ENCODE assay signal across 10 cellular contexts in genomic region chr21:44065428-44065827, GRCh38. TPM values are rescaled to one million over a fixed set of nuclear protein-coding genes. Genes with fewer than 3 reads are reported as not detected.
DNase-seq lines count a peak whose midpoint lies in the region; ATAC-seq and TF ChIP-seq lines count a peak whose summit lies in the region.
"Had no signal": no experiment of that assay in that cellular context is flagged by ENCODE, and none has a peak within 500 bp of the region (broad histone marks: within the 10 kb centered on the region; RNA-seq: fewer than 3 reads in every experiment).

No MANE protein-coding gene starts in this region.

- peaks cover 16% of the 10 kb centered on the region for H3K79me2 ChIP-seq in GM23338 (replicated peaks; ENCODE audit: insufficient read depth)

- no peak overlapping the region for H3K4me3 Mint-ChIP-seq in GM23338
- peak overlapping the region; percentile 53 for H3K4me3 Mint-ChIP-seq in activated CD4-positive, alpha-beta T cell treated with anti-CD3 and anti-CD28 coated beads, Interleukin-2, amount 10 ng/mL, durations not matched to agents 7 days and 5 days

- POLR2A ChIA-PET in activated CD4-positive, alpha-beta T cell treated with anti-CD3 and anti-CD28 coated beads, Interleukin-2, amount 10 ng/mL, durations not matched to agents 7 days and 5 days (lab: Charles Lee): interaction anchor here (0.6 to 1.2 kb wide), 2 partner anchors 18 to 374 kb away, joined by 3 read pairs; no protein-coding TSS in a partner anchor
- POLR2A ChIA-PET in HEK293T (lab: Yijun Ruan, JAX): interaction anchor here (0.7 kb wide), 1 partner anchor 9 kb away, joined by 3 read pairs; no protein-coding TSS in a partner anchor

- no peaks in the 10 kb centered on the region for H3K9me2 ChIP-seq in GM23338 (ENCODE audit: insufficient read depth)

- H3K36me3 Mint-ChIP-seq in GM23338 (ENCODE audit: low read depth): peaks cover 22% of the 10 kb centered on the region
- H3K36me3 Mint-ChIP-seq in activated CD4-positive, alpha-beta T cell treated with anti-CD3 and anti-CD28 coated beads, Interleukin-2, amount 10 ng/mL, durations not matched to agents 7 days and 5 days (ENCODE audit: low read depth): peaks cover 45% of the 10 kb centered on the region

- H3K4me3 ChIP-seq in GM23338: no peak overlapping the region
- H3K4me3 ChIP-seq: ascending aorta, pancreas had no signal

- peak overlapping the region; percentile 23; the same call in 1 of the 2 replicates for H3K27ac Mint-ChIP-seq in GM23338
- H3K27ac Mint-ChIP-seq in activated CD4-positive, alpha-beta T cell treated with anti-CD3 and anti-CD28 coated beads, Interleukin-2, amount 10 ng/mL, durations not matched to agents 7 days and 5 days: peak overlapping the region; percentile 96

- peaks cover 6% of the 10 kb centered on the region for H3K4me1 Mint-ChIP-seq in GM23338
- H3K4me1 Mint-ChIP-seq in activated CD4-positive, alpha-beta T cell treated with anti-CD3 and anti-CD28 coated beads, Interleukin-2, amount 10 ng/mL, durations not matched to agents 7 days and 5 days: peaks cover 40% of the 10 kb centered on the region

- H2AFZ ChIP-seq in GM23338: no peak overlapping the region

- no peaks in the 10 kb centered on the region for H3K9me3 Mint-ChIP-seq in GM23338
- H3K9me3 Mint-ChIP-seq in activated CD4-positive, alpha-beta T cell treated with anti-CD3 and anti-CD28 coated beads, Interleukin-2, amount 10 ng/mL, durations not matched to agents 7 days and 5 days: no peaks in the 10 kb centered on the region

- H4K20me1 ChIP-seq in GM23338 (replicated peaks; ENCODE audit: insufficient read depth): peaks cover 6% of the 10 kb centered on the region

- no peaks in the 10 kb centered on the region for H3K4me1 ChIP-seq in GM23338 (ENCODE audit: insufficient read depth)
- H3K4me1 ChIP-seq: ascending aorta, pancreas had no signal

- 0 out of 2 replicates have a peak overlapping the region, but pooled peaks have one; percentile 55 for H3K27ac ChIP-seq in GM23338 (ENCODE audit: low read depth)
- H3K27ac ChIP-seq: ascending aorta, pancreas had no signal

- H3K36me3 ChIP-seq in GM23338 (ENCODE audit: insufficient read depth): peaks cover 26% of the 10 kb centered on the region

- no peaks in the 10 kb centered on the region for H3K27me3 ChIP-seq in GM23338 (ENCODE audit: insufficient read depth)
- H3K27me3 ChIP-seq: ascending aorta, pancreas had no signal

- intact Hi-C loops in Right ventricle myocardium superior (cut with DNase I): no loop called here

- ATAC-seq in GM23338 (no peak), Right ventricle myocardium superior (ENCODE audit: poor library complexity) (no peak), HG03139 (IDR thresholded peaks at IDR 0.05; ENCODE audit: unreplicated experiment) (no peak)

- CTCF ChIA-PET in activated CD4-positive, alpha-beta T cell treated with anti-CD3 and anti-CD28 coated beads, Interleukin-2, amount 10 ng/mL, durations not matched to agents 7 days and 5 days (lab: Charles Lee): interaction anchor here (0.9 to 4.0 kb wide), 4 partner anchors 13 to 46 kb away, joined by 3 to 17 read pairs (median 3); no protein-coding TSS in a partner anchor
- CTCF ChIA-PET in HEK293T (lab: Yijun Ruan, JAX): no interaction called here

- H3F3A ChIP-seq in GM23338 (replicated peaks; ENCODE audit: low read depth): no peaks in the 10 kb centered on the region

- no peak for DNase-seq in GM23338 (ENCODE audit: low spot score)
- peak; percentile 87 for DNase-seq in activated CD4-positive, alpha-beta T cell treated with anti-CD3 and anti-CD28 coated beads, Interleukin-2, amount 10 ng/mL, durations not matched to agents 7 days and 5 days
- peak; percentile 84 for DNase-seq in effector CD4-positive, alpha-beta T cell
- DNase-seq in stimulated activated CD8-positive, alpha-beta memory T cell treated with anti-CD3 and anti-CD28 coated beads, Interleukin-4, amount 100 ng/mL, for 1 hour (ENCODE audit: low read depth in 2 of 2, low spot score in 1 of 2): peak; percentile 49 to 55
- DNase-seq in Right ventricle myocardium superior: no peak
- no peak for DNase-seq in DMS153 treated with DMSO at 0.1 percent for 48 hours (lab: John Stamatoyannopoulos, UW; ENCODE audit: unreplicated experiment)
- no peak for DNase-seq in HEK293T (ENCODE audit: extremely low spot score)
- DNase-seq: pancreas had no signal

- no peak overlapping the region for H3K4me2 ChIP-seq in GM23338

- no peak for TF ChIP-seq CTCF in GM23338 (conservative IDR thresholded peaks at IDR 0.05; ENCODE audit: low read depth in 2 of 2)

- peaks cover 5% of the 10 kb centered on the region for H3K27me3 Mint-ChIP-seq in GM23338 (ENCODE audit: insufficient read depth, low read depth, poor library complexity)
- H3K27me3 Mint-ChIP-seq in activated CD4-positive, alpha-beta T cell treated with anti-CD3 and anti-CD28 coated beads, Interleukin-2, amount 10 ng/mL, durations not matched to agents 7 days and 5 days: no peaks in the 10 kb centered on the region

TF ChIP-seq in GM23338, 12 proteins besides CTCF, POLR2A, EP300 and RAD21 (continues in another document):
- no peak for TF ChIP-seq ZNF331 (CRISPR knock-in tag; IDR thresholded peaks at IDR 0.05; ENCODE audit: low read depth)
- TF ChIP-seq ZNF114 (CRISPR knock-in tag; IDR thresholded peaks at IDR 0.05): no peak
- TF ChIP-seq EZH2phosphoT487 (IDR thresholded peaks at IDR 0.05; ENCODE audit: unreplicated experiment): no peak
- TF ChIP-seq POLR2AphosphoS5 (IDR thresholded peaks at IDR 0.05; ENCODE audit: low read depth): no peak
- TF ChIP-seq CREB1 (CRISPR knock-in tag; IDR thresholded peaks at IDR 0.05; ENCODE audit: low read depth): no peak
- no peak for TF ChIP-seq JUNB (IDR thresholded peaks at IDR 0.05; ENCODE audit: unreplicated experiment)
- no peak for TF ChIP-seq EZH2 (IDR thresholded peaks at IDR 0.05; ENCODE audit: low read depth, unreplicated experiment)

TF ChIP-seq in HEK293T, 16 proteins besides CTCF, POLR2A, EP300 and RAD21:
- TF ChIP-seq FOXK2 (IDR thresholded peaks at IDR 0.05): no peak
- TF ChIP-seq SUZ12 (IDR thresholded peaks at IDR 0.05): no peak
- no peak for TF ChIP-seq FOXA1 (IDR thresholded peaks at IDR 0.05)
- TF ChIP-seq TARDBP (IDR thresholded peaks at IDR 0.05): no peak
- no peak for TF ChIP-seq SP1 (IDR thresholded peaks at IDR 0.05)
- no peak for TF ChIP-seq NFRKB (IDR thresholded peaks at IDR 0.05)
- TF ChIP-seq FOXM1 (IDR thresholded peaks at IDR 0.05; ENCODE audit: borderline replicate concordance): no peak
- no peak for TF ChIP-seq ARNT (IDR thresholded peaks at IDR 0.05)
- no peak for TF ChIP-seq LEF1 (IDR thresholded peaks at IDR 0.05; ENCODE audit: borderline replicate concordance)
- no peak for TF ChIP-seq PKNOX1 (IDR thresholded peaks at IDR 0.05)
- TF ChIP-seq HDGF (IDR thresholded peaks at IDR 0.05; ENCODE audit: borderline replicate concordance): no peak
- TF ChIP-seq ELF4 (IDR thresholded peaks at IDR 0.05): no peak
- no peak for TF ChIP-seq L3MBTL2 (conservative IDR thresholded peaks at IDR 0.05)

RNA-seq across cellular contexts. Expression of gene PWP2, which starts 41.8 kb away (rescaled TPM):
- total RNA-seq in GM23338 (2014; rRNA removed; shearing (Covaris generic)): 59.2 and 64.9 TPM in 2 replicates
- 17.6 and 18.2 TPM in 2 replicates for polyA plus RNA-seq in GM23338 (2016; fragmentation: Nextera tagmentation; extraction: Ambion mirVana)
- 10 to 100 TPM; 24.2 to 29.0 TPM for total RNA-seq in activated CD4-positive, alpha-beta T cell treated with anti-CD3 and anti-CD28 coated beads, Interleukin-2, amount 10 ng/mL, durations not matched to agents 7 days and 5 days
- 8.6 TPM for total RNA-seq in Right ventricle myocardium superior

RNA-seq across cellular contexts. Expression of gene TRAPPC10, which starts 53.3 kb away (rescaled TPM):
- 27.1 and 30.9 TPM in 2 replicates for total RNA-seq in GM23338 (2014; rRNA removed; shearing (Covaris generic))
- 14.0 and 16.2 TPM in 2 replicates for polyA plus RNA-seq in GM23338 (2016; fragmentation: Nextera tagmentation; extraction: Ambion mirVana)
- 10 to 100 TPM; 61.7 to 76.9 TPM for total RNA-seq in activated CD4-positive, alpha-beta T cell treated with anti-CD3 and anti-CD28 coated beads, Interleukin-2, amount 10 ng/mL, durations not matched to agents 7 days and 5 days
- total RNA-seq in Right ventricle myocardium superior: 20.3 TPM

Comparison
In these comparisons a context has a peak if more than half of its experiments do, and no peak if none do; other contexts are left out.
1. DNase-seq: peak in activated CD4-positive, alpha-beta T cell treated with anti-CD3 and anti-CD28 coated beads, Interleukin-2, amount 10 ng/mL, durations not matched to agents 7 days and 5 days (single experiment), effector CD4-positive, alpha-beta T cell (single experiment) and stimulated activated CD8-positive, alpha-beta memory T cell treated with anti-CD3 and anti-CD28 coated beads, Interleukin-4, amount 100 ng/mL, for 1 hour (2 of 2); none in GM23338 (single experiment), Right ventricle myocardium superior (single experiment), DMS153 treated with DMSO at 0.1 percent for 48 hours (single experiment) and HEK293T (single experiment).